ENCODE assay signal across 8 cellular contexts in genomic region chr16:4505356-4506153, GRCh38. TPM values are rescaled to one million over a fixed set of nuclear protein-coding genes. Genes with fewer than 3 reads are reported as not detected.
DNase-seq lines count a peak whose midpoint lies in the region; ATAC-seq lines count a peak whose summit lies in the region.

No MANE protein-coding gene starts in this region.

- ATAC-seq in GM19023 (IDR thresholded peaks at IDR 0.05; ENCODE audit: unreplicated experiment), result peak; percentile 73
- peak; percentile 88 for ATAC-seq in HG03354 (IDR thresholded peaks at IDR 0.05; ENCODE audit: poor library complexity, severe bottlenecking, unreplicated experiment)

- intact Hi-C loops in posterior vena cava (cut with DNase I), result loop anchor here in 1 of 2 donors (5.0 kb wide), 1 partner anchor 42 kb away; no protein-coding TSS in a partner anchor

- peak; percentile 76 for DNase-seq in activated CD4-positive, alpha-beta T cell treated with anti-CD3 and anti-CD28 coated beads, Interleukin-2, amount 50 U/mL, for 1 hour
- DNase-seq in germinal center (ENCODE audit: low spot score) (peak; percentile 90), posterior vena cava (ENCODE audit: low spot score) (no peak), C1 segment of cervical spinal cord (lab: John Stamatoyannopoulos, UW) (no peak), D341Med (ENCODE audit: low spot score) (no peak)
- peak; percentile 74 for DNase-seq in stimulated activated CD8-positive, alpha-beta memory T cell treated with anti-CD3 and anti-CD28 coated beads, Interleukin-4, amount 100 ng/mL, for 48 hours

RNA-seq across cellular contexts. Expression of gene HMOX2, which starts 29.4 kb away (rescaled TPM):
- total RNA-seq in posterior vena cava, result 10 to 100 TPM; 28.3 to 30.5 TPM

RNA-seq across cellular contexts. Expression of gene NMRAL1, which starts 31.1 kb away (rescaled TPM):
- total RNA-seq in posterior vena cava, result 10 to 100 TPM; 18.8 to 25.3 TPM

RNA-seq across cellular contexts. Expression of gene CDIP1, which starts 33.0 kb away (rescaled TPM):
- total RNA-seq in posterior vena cava, result 10 to 100 TPM; 19.4 to 21.1 TPM

RNA-seq across cellular contexts. Expression of gene C16orf96, which starts 50.6 kb away (rescaled TPM):
- total RNA-seq in posterior vena cava, result under 1 TPM; 0.09 to 0.10 TPM

Comparison
In these comparisons a context has a peak if more than half of its experiments do, and no peak if none do; other contexts are left out.
1. DNase-seq: peak in activated CD4-positive, alpha-beta T cell treated with anti-CD3 and anti-CD28 coated beads, Interleukin-2, amount 50 U/mL, for 1 hour (single experiment), germinal center (single experiment) and stimulated activated CD8-positive, alpha-beta memory T cell treated with anti-CD3 and anti-CD28 coated beads, Interleukin-4, amount 100 ng/mL, for 48 hours (single experiment); none in posterior vena cava (single experiment), C1 segment of cervical spinal cord (0 of 14) and D341Med (single experiment).